ENCODE assay signal across 12 cellular contexts in the genomic region with DNA sequence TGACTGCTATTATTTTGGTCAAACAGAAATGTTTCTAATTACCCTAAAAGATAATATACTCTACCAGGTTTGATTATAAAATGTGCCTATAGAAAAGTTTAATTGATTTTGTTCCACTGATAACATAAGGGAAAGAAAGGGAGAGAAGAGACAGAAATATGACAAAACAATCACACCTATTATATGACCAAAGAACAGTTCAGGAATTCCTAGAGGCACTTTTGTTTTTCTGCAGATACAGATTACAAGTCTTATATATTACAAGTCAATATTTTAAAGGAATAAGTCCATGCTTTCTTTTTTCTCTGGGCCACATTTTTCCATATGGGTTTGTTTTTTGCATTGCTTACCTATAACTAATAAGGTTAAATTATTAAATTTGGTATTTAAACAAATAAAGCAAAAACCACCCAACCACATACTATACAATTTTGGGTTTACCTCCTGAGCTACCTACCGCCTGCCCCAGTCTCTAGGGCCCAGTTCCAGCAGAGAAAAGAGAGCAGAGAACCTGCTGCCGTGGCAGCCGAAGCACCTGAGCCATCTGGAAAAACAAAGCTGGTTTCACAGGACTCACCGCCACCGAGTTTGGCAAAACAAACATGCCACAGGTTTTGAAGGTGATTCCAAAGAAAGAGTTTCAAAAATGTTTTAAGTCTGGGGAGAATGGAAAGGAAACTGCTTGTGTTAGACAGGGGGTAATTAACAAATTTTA.
A peak's percentile ranks its signal among the peaks of the same experiment; 100 is the strongest.
DNase-seq lines count a peak whose midpoint lies in the region; ATAC-seq and FAIRE-seq lines count a peak whose summit lies in the region.
"Had no signal": no experiment of that assay in that cellular context is flagged by ENCODE, and none has a peak within 500 bp of the region (broad histone marks: within the 10 kb centered on the region; RNA-seq: fewer than 3 reads in every experiment).

No MANE protein-coding gene starts in this region.

- no peak overlapping the region for H3K56ac ChIP-seq in mesendoderm (ENCODE audit: low read length)

- no peak overlapping the region for H2BK15ac ChIP-seq in mesendoderm (replicated peaks; ENCODE audit: low read depth)

- H2BK5ac ChIP-seq in mesendoderm (ENCODE audit: low read length), result no peak overlapping the region

- H3K27ac ChIP-seq in mesendoderm (ENCODE audit: low read depth, low read length), result no peak overlapping the region
- H3K27ac ChIP-seq in small intestine (ENCODE audit: low read depth in 1 of 2, low read length in 1 of 2), result no peak overlapping the region

- no CpG with 5 or more reads among the region's 5 CpGs for WGBS in mesendoderm (ENCODE audit: extremely low coverage, insufficient coverage, low lambda C conversion rate)
- WGBS in small intestine, 3 donors, result 70 to 88% (median 79%) methylated on average over 5 of the region's 5 CpGs

- H3K18ac ChIP-seq in mesendoderm (ENCODE audit: low read length), result peak overlapping the region; percentile 51

- no peak overlapping the region for H4K8ac ChIP-seq in mesendoderm (ENCODE audit: low read depth, low read length)

- no peak for FAIRE-seq in small intestine (lab: Jason Lieb, UNC)

- no peak overlapping the region for H2BK120ac ChIP-seq in mesendoderm (ENCODE audit: low read depth, low read length)

- H3K4ac ChIP-seq in mesendoderm (ENCODE audit: low read depth, low read length), result no peak overlapping the region

- no peaks in the 10 kb centered on the region for H3K4me1 ChIP-seq in mesendoderm (ENCODE audit: control insufficient read depth, low read depth, low read length)
- no peaks in the 10 kb centered on the region for H3K4me1 ChIP-seq in small intestine (ENCODE audit: control insufficient read depth in 2 of 2, insufficient read depth in 1 of 2, low read depth in 1 of 2, low read length in 1 of 2)
- H3K4me1 ChIP-seq: upper lobe of left lung had no signal

- no peak overlapping the region for H3K4me2 ChIP-seq in mesendoderm (ENCODE audit: low read length)

- H3K9me3 ChIP-seq in small intestine (ENCODE audit: control insufficient read depth, low read depth), result no peaks in the 10 kb centered on the region
- H3K9me3 ChIP-seq: upper lobe of left lung had no signal

- H3K4me3 ChIP-seq in mesendoderm (ENCODE audit: low read length), result no peak overlapping the region
- H3K4me3 ChIP-seq in small intestine (ENCODE audit: low read depth in 1 of 2, low read length in 2 of 2), result no peak overlapping the region
- H3K4me3 ChIP-seq: skin epidermis had no signal

- H3K36me3 ChIP-seq in mesendoderm (ENCODE audit: control insufficient read depth, insufficient read depth, low read length) (no peaks in the 10 kb centered on the region), small intestine (ENCODE audit: control insufficient read depth in 2 of 2, insufficient read depth in 2 of 2, low read length in 2 of 2) (no peaks in the 10 kb centered on the region)
- H3K36me3 ChIP-seq: upper lobe of left lung had no signal

- no peak overlapping the region for H3K23ac ChIP-seq in mesendoderm (ENCODE audit: low read length)

- H2AK5ac ChIP-seq in mesendoderm (ENCODE audit: low read length), result no peak overlapping the region

- no peak overlapping the region for H3K9ac ChIP-seq in mesendoderm (ENCODE audit: low read length)

- no peaks in the 10 kb centered on the region for H3K79me1 ChIP-seq in mesendoderm (ENCODE audit: low read length)

- DNase-seq in DMS53 (lab: John Stamatoyannopoulos, UW) (peak; percentile 86), NCI-H2171 (lab: John Stamatoyannopoulos, UW) (peak; percentile 29), cerebellum (ENCODE audit: low spot score) (peak; percentile 67), mesendoderm (no peak), KG1 (lab: John Stamatoyannopoulos, UW) (no peak), small intestine (no peak)
- DNase-seq: NCI-H446 treated with DMSO at 0.1 percent for 48 hours, occipital lobe had no signal

- H3K27me3 ChIP-seq in mesendoderm (ENCODE audit: insufficient read depth, low read length, poor library complexity) (no peaks in the 10 kb centered on the region), small intestine (ENCODE audit: control insufficient read depth in 2 of 2, insufficient read depth in 2 of 2, low read length in 2 of 2) (no peaks in the 10 kb centered on the region)
- H3K27me3 ChIP-seq: upper lobe of left lung had no signal

- ATAC-seq in HG02970 (IDR thresholded peaks at IDR 0.05; ENCODE audit: low FRiP score, unreplicated experiment) (no peak), HG03280 (IDR thresholded peaks at IDR 0.05; ENCODE audit: unreplicated experiment) (no peak)

- no peak overlapping the region for H4K5ac ChIP-seq in mesendoderm (ENCODE audit: low read length)

- no peaks in the 10 kb centered on the region for H3K79me2 ChIP-seq in mesendoderm (ENCODE audit: control insufficient read depth, insufficient read depth, low read length)

Comparison
In these comparisons a context has a peak if more than half of its experiments do, and no peak if none do; other contexts are left out.
1. DNase-seq: peak in DMS53 (single experiment), NCI-H2171 (single experiment) and cerebellum (single experiment); none in mesendoderm (single experiment), KG1 (single experiment) and small intestine (single experiment).